In genomic region chr20:33669873-33670640, GRCh38 we compare ENCODE assay signal across 16 cellular contexts. TPM values are rescaled to one million over a fixed set of nuclear protein-coding genes. Genes with fewer than 3 reads are reported as not detected.
A peak's percentile ranks its signal among the peaks of the same experiment; 100 is the strongest.
DNase-seq lines count a peak whose midpoint lies in the region; ATAC-seq and TF ChIP-seq lines count a peak whose summit lies in the region.
"Had no signal": no experiment of that assay in that cellular context is flagged by ENCODE, and none has a peak within 500 bp of the region (broad histone marks: within the 10 kb centered on the region; RNA-seq: fewer than 3 reads in every experiment).

No MANE protein-coding gene starts in this region.

- TF ChIP-seq CTCF in left ventricle myocardium inferior (IDR thresholded peaks at IDR 0.05; ENCODE audit: borderline replicate concordance) = no peak
- TF ChIP-seq CTCF in WTC11 (IDR thresholded peaks at IDR 0.05) = no peak
- no peak for TF ChIP-seq CTCF in vagina (IDR thresholded peaks at IDR 0.05)

- DNase-seq in left ventricle myocardium inferior (no peak), Right ventricle myocardium inferior (ENCODE audit: missing footprints) (no peak), WTC11 (ENCODE audit: low spot score) (no peak), myocyte (ENCODE audit: low read depth) (peak; percentile 95), vagina (ENCODE audit: extremely low spot score in 2 of 2) (no peak), iPS-NIHi7 (ENCODE audit: extremely low spot score) (no peak), SIG-M5 (lab: John Stamatoyannopoulos, UW) (no peak)
- DNase-seq: body of pancreas, H9, left cardiac atrium, NCI-H2171, Right ventricle myocardium superior, T-helper 9 cell had no signal

- H3K27ac ChIP-seq in left ventricle myocardium inferior (replicated peaks) (peak overlapping the region; percentile 8), vagina (peak overlapping the region; percentile 41)
- H3K27ac ChIP-seq: body of pancreas had no signal

- no peaks in the 10 kb centered on the region for H3K9me3 ChIP-seq in left ventricle myocardium inferior (replicated peaks)
- no peaks in the 10 kb centered on the region for H3K9me3 ChIP-seq in vagina
- H3K9me3 ChIP-seq: body of pancreas had no signal

- peaks cover 6% of the 10 kb centered on the region for H3K27me3 Mint-ChIP-seq in WTC11 (ENCODE audit: low read depth)

- H3K4me3 ChIP-seq in left ventricle myocardium inferior = no peak overlapping the region
- H3K4me3 ChIP-seq in vagina = no peak overlapping the region
- H3K4me3 ChIP-seq: body of pancreas had no signal

- H3K4me1 ChIP-seq in left ventricle myocardium inferior (peaks cover 81% of the 10 kb centered on the region), vagina (peaks cover 48% of the 10 kb centered on the region)

- no peaks in the 10 kb centered on the region for H3K9me3 Mint-ChIP-seq in WTC11
- H3K9me3 Mint-ChIP-seq: activated T-helper 2 cell treated with anti-CD3 and anti-CD28 coated beads, Interferon-gamma antibody, Interleukin-2, Interleukin-4, amounts not matched to agents 10 μg/mL and 5 μg/mL and 100 μg/mL, durations not matched to agents 14 hours and 24 hours and 36 hours; H9 had no signal

- H3K27me3 ChIP-seq in left ventricle myocardium inferior (ENCODE audit: low read depth) = no peaks in the 10 kb centered on the region
- H3K27me3 ChIP-seq in vagina = no peaks in the 10 kb centered on the region
- H3K27me3 ChIP-seq: body of pancreas had no signal

- peaks cover 5% of the 10 kb centered on the region; the same call in 1 of the 2 replicates for H3K36me3 Mint-ChIP-seq in WTC11

- TF ChIP-seq POLR2A in vagina (IDR thresholded peaks at IDR 0.05) = no peak

- POLR2A ChIA-PET in WTC11 (lab: Charles Lee) = no interaction called here

- peaks cover 32% of the 10 kb centered on the region for H3K4me1 Mint-ChIP-seq in WTC11

- H3K4me3 Mint-ChIP-seq in WTC11 = no peak overlapping the region
- H3K4me3 Mint-ChIP-seq: H9 had no signal

- H3K36me3 ChIP-seq in left ventricle myocardium inferior (peaks cover 30% of the 10 kb centered on the region), vagina (no peaks in the 10 kb centered on the region)

- intact Hi-C loops in left ventricle myocardium inferior (cut with micrococcal nuclease) = no loop called here
- intact Hi-C loops in Right ventricle myocardium inferior (cut with DNase I) = loop anchor here (2.0 to 5.0 kb wide), 3 partner anchors 52 to 268 kb away; partner anchors contain the start of genes CDK5RAP1 and PXMP4
- intact Hi-C loops in vagina (cut with DNase I) = loop anchor here (5.0 to 10.0 kb wide), 2 partner anchors 65 to 213 kb away; partner anchors contain the start of gene ZNF341

- H3K27ac Mint-ChIP-seq in WTC11 = 0 out of 2 replicates have a peak overlapping the region, but pooled peaks have one; percentile 17
- H3K27ac Mint-ChIP-seq: activated T-helper 2 cell treated with anti-CD3 and anti-CD28 coated beads, Interferon-gamma antibody, Interleukin-2, Interleukin-4, amounts not matched to agents 10 μg/mL and 5 μg/mL and 100 μg/mL, durations not matched to agents 14 hours and 24 hours and 36 hours had no signal

- ATAC-seq in Right ventricle myocardium inferior = no peak
- ATAC-seq in WTC11 = no peak
- no peak for ATAC-seq in HG02763 (IDR thresholded peaks at IDR 0.05; ENCODE audit: unreplicated experiment)
- ATAC-seq: body of pancreas, left cardiac atrium had no signal

- CTCF ChIA-PET in WTC11 (lab: Charles Lee) = interaction anchor here (2.4 to 7.9 kb wide), 3 partner anchors 10 to 17 kb away, joined by 9 to 134 read pairs (median 24); no protein-coding TSS in a partner anchor

TF ChIP-seq in WTC11, 78 proteins besides CTCF, POLR2A, EP300 and RAD21 (continues in another document):
- TF ChIP-seq NR2C2 (CRISPR knock-in tag; IDR thresholded peaks at IDR 0.05) (no peak), ZMAT4 (CRISPR knock-in tag; IDR thresholded peaks at IDR 0.05) (no peak), ZBTB21 (CRISPR knock-in tag; IDR thresholded peaks at IDR 0.05; ENCODE audit: borderline replicate concordance) (no peak), NFYB (CRISPR knock-in tag; conservative IDR thresholded peaks at IDR 0.05; ENCODE audit: low read depth) (no peak), AFF4 (CRISPR knock-in tag; IDR thresholded peaks at IDR 0.05; ENCODE audit: borderline replicate concordance) (no peak), USF1 (CRISPR knock-in tag; IDR thresholded peaks at IDR 0.05) (no peak)

RNA-seq across cellular contexts. Expression of gene ACTL10, which starts 3.3 kb away (rescaled TPM):
- 0.22 TPM for total RNA-seq in left ventricle myocardium inferior
- total RNA-seq in Right ventricle myocardium inferior = 0.19 TPM
- total RNA-seq in WTC11 (2021) = 1.3 to 1.9 TPM (median 1.5 TPM) in 3 replicates
- total RNA-seq in myocyte = 0.10 TPM in 1 of 2 replicates, not detected in the other
- 0.52 TPM for polyA plus RNA-seq in myocyte (2012)
- 1.5 TPM for total RNA-seq in vagina

RNA-seq across cellular contexts. Expression of gene NECAB3, which starts 4.2 kb away (rescaled TPM):
- total RNA-seq in left ventricle myocardium inferior (81.3 TPM), Right ventricle myocardium inferior (70.8 TPM), WTC11 (2021) (29.3 to 38.0 TPM (median 29.7 TPM) in 3 replicates), myocyte (186 and 221 TPM in 2 replicates), vagina (29.2 TPM)
- 62.3 TPM for polyA plus RNA-seq in myocyte (2012)

RNA-seq across cellular contexts. Expression of gene C20orf144, which starts 7.9 kb away (rescaled TPM):
- not detected for total RNA-seq in left ventricle myocardium inferior
- not detected for total RNA-seq in Right ventricle myocardium inferior
- total RNA-seq in WTC11 (2021) = 0.09 to 0.21 TPM (median 0.14 TPM) in 3 replicates
- 0.24 TPM in 1 of 2 replicates, not detected in the other for total RNA-seq in myocyte
- 0.58 TPM for polyA plus RNA-seq in myocyte (2012)
- not detected for total RNA-seq in vagina
- total RNA-seq: renal cortical epithelial cell, Right ventricle myocardium superior had no signal

RNA-seq across cellular contexts. Expression of gene E2F1, which starts 16.1 kb away (rescaled TPM):
- 1.2 TPM for total RNA-seq in left ventricle myocardium inferior
- 2.3 TPM for total RNA-seq in Right ventricle myocardium inferior
- 34.2 to 44.2 TPM (median 34.5 TPM) in 3 replicates for total RNA-seq in WTC11 (2021)
- total RNA-seq in myocyte = 4.3 and 6.0 TPM in 2 replicates
- polyA plus RNA-seq in myocyte (2012) = 3.8 TPM
- total RNA-seq in vagina = 0.49 TPM

RNA-seq across cellular contexts. Expression of gene PXMP4, which starts 50.1 kb away (rescaled TPM):
- 13.5 TPM for total RNA-seq in left ventricle myocardium inferior
- 11.4 TPM for total RNA-seq in Right ventricle myocardium inferior
- total RNA-seq in WTC11 (2021) = 3.3 to 6.0 TPM (median 5.8 TPM) in 3 replicates
- total RNA-seq in myocyte = 4.8 and 6.4 TPM in 2 replicates
- polyA plus RNA-seq in myocyte (2012) = 8.6 TPM
- 6.6 TPM for total RNA-seq in vagina
